In the genomic region with DNA sequence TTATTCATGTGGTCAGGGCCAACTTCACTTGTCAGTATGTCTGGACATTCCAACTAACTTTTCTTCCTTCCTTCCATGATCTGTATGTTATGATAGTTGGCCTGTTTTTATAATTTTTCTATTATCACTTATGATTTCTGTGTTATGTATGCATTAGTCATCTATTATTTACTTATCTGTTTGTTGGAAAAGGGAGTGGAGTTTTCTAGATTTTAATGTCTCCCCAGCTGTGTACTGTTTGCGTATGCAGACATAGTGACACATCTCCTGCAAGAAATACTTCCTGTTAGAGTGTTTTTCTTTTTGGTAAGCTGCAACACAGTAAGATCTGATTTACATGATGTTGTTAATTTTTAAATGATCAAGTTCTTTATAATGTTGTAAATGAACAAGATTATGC, we compare ENCODE assay signal across 21 cellular contexts. TPM values are rescaled to one million over a fixed set of nuclear protein-coding genes. Genes with fewer than 3 reads are reported as not detected.
"Had no signal": no experiment of that assay in that cellular context is flagged by ENCODE, and none has a peak within 500 bp of the region (broad histone marks: within the 10 kb centered on the region; RNA-seq: fewer than 3 reads in every experiment).

No MANE protein-coding gene starts in this region.

- FAIRE-seq: colon had no signal

- H3K9me3 ChIP-seq: ascending aorta, gastroesophageal sphincter, heart right ventricle, neutrophil, right atrium auricular region, tibial nerve, uterus had no signal

- H3K4me1 ChIP-seq: ascending aorta, gastroesophageal sphincter, heart right ventricle, right atrium auricular region, tibial nerve, uterus had no signal

- DNase-seq: activated CD4-positive, alpha-beta T cell treated with anti-CD3 and anti-CD28 coated beads for 4 hours; activated CD8-positive, alpha-beta memory T cell treated with anti-CD3 and anti-CD28 coated beads, Interleukin-2, amount 50 U/mL, for 4 hours; activated CD8-positive, alpha-beta T cell treated with anti-CD3 and anti-CD28 coated beads, Interleukin-2, amount 10 ng/mL, durations not matched to agents 7 days and 5 days; activated naive CD4-positive, alpha-beta T cell treated with Interleukin-2 at 50 U/mL for 16 hours; heart right ventricle; islet precursor cell; naive B cell; stimulated activated CD4-positive, alpha-beta T cell treated with anti-CD3 and anti-CD28 coated beads, Interleukin-15, amount 100 ng/mL, for 24 hours; stimulated activated CD4-positive, alpha-beta T cell treated with anti-CD3 and anti-CD28 coated beads, Interleukin-4, amount 100 ng/mL, for 1 hour; stimulated activated naive B cell treated with anti-CD40 and anti-IgM and Interleukin-4, amounts not matched to agents 10 μg/mL and 1 μg/mL and 100 μg/mL, for 72 hours; uterus had no signal

- H3K4me3 ChIP-seq: ascending aorta, cardiac muscle cell, gastroesophageal sphincter, heart right ventricle, lung, right atrium auricular region, skin epidermis, tibial nerve, uterus had no signal

- H3K27me3 ChIP-seq: ascending aorta, cardiac muscle cell, neutrophil, right atrium auricular region, tibial nerve, uterus had no signal

- H3K36me3 ChIP-seq: ascending aorta, cardiac muscle cell, gastroesophageal sphincter, right atrium auricular region, tibial nerve, uterus had no signal

- H3K27ac ChIP-seq: ascending aorta, cardiac muscle cell, gastroesophageal sphincter, heart right ventricle, neutrophil, right atrium auricular region, skin epidermis, tibial nerve, uterus had no signal

- ATAC-seq: activated CD8-positive, alpha-beta T cell treated with anti-CD3 and anti-CD28 coated beads, Interleukin-2, amount 10 ng/mL, durations not matched to agents 7 days and 5 days; gastroesophageal sphincter; heart right ventricle; stimulated activated naive B cell treated with anti-CD40 and anti-IgM and Interleukin-4, amounts not matched to agents 10 μg/mL and 1 μg/mL and 100 μg/mL, for 72 hours; WTC11 had no signal

RNA-seq across cellular contexts. Expression of gene INSYN2B, which starts 8.7 kb away (rescaled TPM):
- total RNA-seq: activated CD8-positive, alpha-beta T cell treated with anti-CD3 and anti-CD28 coated beads, Interleukin-2, amount 10 ng/mL, durations not matched to agents 7 days and 5 days; ascending aorta; gastroesophageal sphincter; WTC11 had no signal
